Comparison of ENCODE assay signal across 14 cellular contexts in genomic region chr17:17515921-17516295, GRCh38. TPM values are rescaled to one million over a fixed set of nuclear protein-coding genes. Genes with fewer than 3 reads are reported as not detected.
DNase-seq lines count a peak whose midpoint lies in the region; ATAC-seq, FAIRE-seq and TF ChIP-seq lines count a peak whose summit lies in the region.
"Had no signal": no experiment of that assay in that cellular context is flagged by ENCODE, and none has a peak within 500 bp of the region (broad histone marks: within the 10 kb centered on the region; RNA-seq: fewer than 3 reads in every experiment).

No MANE protein-coding gene starts in this region.

- POLR2A ChIA-PET in BJ (lab: Charles Lee) = no interaction called here
- POLR2A ChIA-PET in Caco-2 (lab: Charles Lee) = interaction anchor here (0.6 kb wide), 1 partner anchor 23 kb away, joined by 3 read pairs; no protein-coding TSS in a partner anchor

- H3K9me3 Mint-ChIP-seq in brain = no peaks in the 10 kb centered on the region
- H3K9me3 Mint-ChIP-seq in nephron = no peaks in the 10 kb centered on the region
- no peaks in the 10 kb centered on the region for H3K9me3 Mint-ChIP-seq in Caco-2 (ENCODE audit: unreplicated experiment)
- H3K9me3 Mint-ChIP-seq: IgD-negative memory B cell; stimulated activated naive B cell treated with anti-CD40 and anti-IgM and Interleukin-4, amounts not matched to agents 10 μg/mL and 1 μg/mL and 100 μg/mL, for 72 hours had no signal

- intact Hi-C loops in Caco-2 (cut with micrococcal nuclease; ENCODE audit: unreplicated experiment) = no loop called here

- CTCF ChIA-PET in BJ (lab: Yijun Ruan, JAX) (interaction anchor here (0.6 to 3.7 kb wide), 6 partner anchors 9 to 61 kb away, joined by 3 to 19 read pairs (median 6); partner anchors contain the start of gene RASD1), Caco-2 (lab: Charles Lee) (interaction anchor here (1.2 kb wide), 1 partner anchor 56 kb away, joined by 3 read pairs; no protein-coding TSS in a partner anchor)

- no peaks in the 10 kb centered on the region for H3K4me1 ChIP-seq in Caco-2
- H3K4me1 ChIP-seq: pancreas had no signal

- peak; percentile 49 for DNase-seq in BJ (ENCODE audit: low read depth)
- DNase-seq in HS-5 (ENCODE audit: low read depth) = peak; percentile 47
- DNase-seq in GM19239 (ENCODE audit: insufficient read length, low spot score) = no peak
- DNase-seq in SIG-M5 treated with dmso at 0.1 percent for 504 hours (lab: John Stamatoyannopoulos, UW; ENCODE audit: unreplicated experiment) = no peak
- DNase-seq in Caco-2 = no peak
- DNase-seq: NCI-H2029 treated with DMSO at 0.1 percent for 48 hours; stimulated activated CD4-positive, alpha-beta T cell treated with anti-CD3 and anti-CD28 coated beads, Interleukin-2, amount 100 ng/mL, for 24 hours; stimulated activated naive B cell treated with anti-CD40 and anti-IgM and Interleukin-4, amounts not matched to agents 10 μg/mL and 1 μg/mL and 100 μg/mL, for 72 hours; SW 1271 had no signal

- H3K27me3 ChIP-seq in BJ (ENCODE audit: control insufficient read depth, insufficient read depth, low read length) (no peaks in the 10 kb centered on the region), Caco-2 (replicated peaks; ENCODE audit: control insufficient read depth, insufficient read depth, low read length) (no peaks in the 10 kb centered on the region)
- H3K27me3 ChIP-seq: pancreas had no signal

- TF ChIP-seq CTCF in BJ (IDR thresholded peaks at IDR 0.05; ENCODE audit: insufficient read depth, low read depth, low read length) (no peak), brain (conservative IDR thresholded peaks at IDR 0.05) (no peak), nephron (IDR thresholded peaks at IDR 0.05; ENCODE audit: unreplicated experiment in 3 of 3) (no peak), Caco-2 (IDR thresholded peaks at IDR 0.05; ENCODE audit: insufficient read depth in 1 of 2, low read depth in 1 of 2, low read length in 1 of 2, severe bottlenecking in 1 of 2, unreplicated experiment in 1 of 2) (no peak)

- no peak overlapping the region for H3K4me3 ChIP-seq in BJ (ENCODE audit: low read depth, low read length)
- no peak overlapping the region for H3K4me3 ChIP-seq in Caco-2 (ENCODE audit: low read depth, low read length)
- H3K4me3 ChIP-seq: pancreas had no signal

- ATAC-seq in HG03135 (IDR thresholded peaks at IDR 0.05; ENCODE audit: unreplicated experiment) = no peak
- ATAC-seq: stimulated activated naive B cell treated with anti-CD40 and anti-IgM and Interleukin-4, amounts not matched to agents 10 μg/mL and 1 μg/mL and 100 μg/mL, for 72 hours had no signal

- peak overlapping the region; percentile 34 to 75 (median 55) for H3K27ac Mint-ChIP-seq in brain
- H3K27ac Mint-ChIP-seq in nephron = peak overlapping the region; percentile 9 to 39 (median 11)
- H3K27ac Mint-ChIP-seq in Caco-2 (ENCODE audit: unreplicated experiment) = no peak overlapping the region

- no peaks in the 10 kb centered on the region for H3K36me3 Mint-ChIP-seq in brain
- H3K36me3 Mint-ChIP-seq in nephron (ENCODE audit: low read depth) = no peaks in the 10 kb centered on the region
- no peaks in the 10 kb centered on the region for H3K36me3 Mint-ChIP-seq in Caco-2 (ENCODE audit: insufficient read depth, unreplicated experiment)

- FAIRE-seq in GM19239 (lab: Jason Lieb, UNC) = no peak
- FAIRE-seq: pancreas had no signal

- no peaks in the 10 kb centered on the region for H3K9me3 ChIP-seq in Caco-2
- H3K9me3 ChIP-seq: pancreas had no signal

- H3K36me3 ChIP-seq in BJ (ENCODE audit: control insufficient read depth, insufficient read depth, low read length) = no peaks in the 10 kb centered on the region
- H3K36me3 ChIP-seq in Caco-2 (ENCODE audit: control insufficient read depth, insufficient read depth, low read length) = no peaks in the 10 kb centered on the region
- H3K36me3 ChIP-seq: pancreas had no signal

- H3K27me3 Mint-ChIP-seq in brain = no peaks in the 10 kb centered on the region
- peaks cover 5% of the 10 kb centered on the region for H3K27me3 Mint-ChIP-seq in nephron (ENCODE audit: low read depth)
- H3K27me3 Mint-ChIP-seq in Caco-2 (ENCODE audit: insufficient read depth, unreplicated experiment) = no peaks in the 10 kb centered on the region
- H3K27me3 Mint-ChIP-seq: IgD-negative memory B cell; stimulated activated naive B cell treated with anti-CD40 and anti-IgM and Interleukin-4, amounts not matched to agents 10 μg/mL and 1 μg/mL and 100 μg/mL, for 72 hours had no signal

- no TSS peak for BruUV-seq in Caco-2 (replicated peaks; lab: Mats Ljungman, UMichigan)

- H3K4me1 Mint-ChIP-seq in brain (peaks cover 23% of the 10 kb centered on the region), nephron (peaks cover 27% of the 10 kb centered on the region), Caco-2 (ENCODE audit: low read depth, unreplicated experiment) (no peaks in the 10 kb centered on the region)

- H3K4me3 Mint-ChIP-seq in brain = no peak overlapping the region
- H3K4me3 Mint-ChIP-seq in nephron = no peak overlapping the region
- no peak overlapping the region for H3K4me3 Mint-ChIP-seq in Caco-2 (ENCODE audit: unreplicated experiment)
- H3K4me3 Mint-ChIP-seq: stimulated activated naive B cell treated with anti-CD40 and anti-IgM and Interleukin-4, amounts not matched to agents 10 μg/mL and 1 μg/mL and 100 μg/mL, for 72 hours had no signal

RNA-seq across cellular contexts. Expression of gene RASD1, which starts 19.7 kb away (rescaled TPM):
- polyA plus RNA-seq in BJ (2011; rRNA removed) = 0.83 and 0.90 TPM in 2 replicates
- polyA minus RNA-seq in BJ (2011; rRNA and poly(A)+ RNA removed) = 0.26 and 1.1 TPM in 2 replicates
- polyA plus RNA-seq in brain (ENCODE audit: insufficient read depth, low read depth, low replicate concordance) = 79.5 TPM
- 11.0 and 14.8 TPM in 2 replicates for total RNA-seq in Caco-2 (2022)

RNA-seq across cellular contexts. Expression of gene MED9, which starts 39.1 kb away (rescaled TPM):
- polyA plus RNA-seq in BJ (2011; rRNA removed) (10.6 and 11.7 TPM in 2 replicates), brain (ENCODE audit: insufficient read depth, low read depth, low replicate concordance) (32.0 TPM)
- polyA minus RNA-seq in BJ (2011; rRNA and poly(A)+ RNA removed) = 7.2 and 8.1 TPM in 2 replicates
- 24.9 and 26.6 TPM in 2 replicates for total RNA-seq in Caco-2 (2022)

Comparison
In these comparisons a context has a peak if more than half of its experiments do, and no peak if none do; other contexts are left out.
1. DNase-seq: peak in BJ (single experiment) and HS-5 (single experiment); none in GM19239 (single experiment), SIG-M5 treated with dmso at 0.1 percent for 504 hours (single experiment) and Caco-2 (0 of 2).
2. RNA of gene RASD1, which starts 19.7 kb away (polyA plus RNA-seq): 79.5 TPM in brain (single experiment); 0.83 to 0.90 TPM in BJ; every median in the first group is over 10 times any median in the second.